ENCODE assay signal across 1 cellular context in the genomic region with DNA sequence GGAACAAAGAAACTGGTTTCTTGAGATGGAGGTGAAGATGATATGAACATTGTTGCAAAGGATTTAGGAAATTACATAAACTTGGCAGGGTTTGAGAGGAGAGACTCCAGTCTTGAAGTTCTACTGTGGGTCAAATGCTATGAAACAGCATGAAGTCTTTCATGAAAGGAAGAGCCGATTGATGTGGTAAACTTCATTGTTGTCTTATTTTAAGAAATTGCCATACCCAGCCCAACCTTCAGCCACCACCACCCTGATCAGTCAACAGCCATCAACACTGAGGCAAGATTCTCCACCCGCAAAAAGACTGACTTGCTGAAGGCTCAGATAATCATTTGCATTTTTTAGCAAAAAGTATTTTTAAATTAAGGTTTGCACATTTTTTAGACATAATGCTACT.
TF ChIP-seq lines count a peak whose summit lies in the region.

No MANE protein-coding gene starts in this region.

TF ChIP-seq in GM23338, 12 proteins besides CTCF, POLR2A, EP300 and RAD21:
- TF ChIP-seq, protein P1, sequence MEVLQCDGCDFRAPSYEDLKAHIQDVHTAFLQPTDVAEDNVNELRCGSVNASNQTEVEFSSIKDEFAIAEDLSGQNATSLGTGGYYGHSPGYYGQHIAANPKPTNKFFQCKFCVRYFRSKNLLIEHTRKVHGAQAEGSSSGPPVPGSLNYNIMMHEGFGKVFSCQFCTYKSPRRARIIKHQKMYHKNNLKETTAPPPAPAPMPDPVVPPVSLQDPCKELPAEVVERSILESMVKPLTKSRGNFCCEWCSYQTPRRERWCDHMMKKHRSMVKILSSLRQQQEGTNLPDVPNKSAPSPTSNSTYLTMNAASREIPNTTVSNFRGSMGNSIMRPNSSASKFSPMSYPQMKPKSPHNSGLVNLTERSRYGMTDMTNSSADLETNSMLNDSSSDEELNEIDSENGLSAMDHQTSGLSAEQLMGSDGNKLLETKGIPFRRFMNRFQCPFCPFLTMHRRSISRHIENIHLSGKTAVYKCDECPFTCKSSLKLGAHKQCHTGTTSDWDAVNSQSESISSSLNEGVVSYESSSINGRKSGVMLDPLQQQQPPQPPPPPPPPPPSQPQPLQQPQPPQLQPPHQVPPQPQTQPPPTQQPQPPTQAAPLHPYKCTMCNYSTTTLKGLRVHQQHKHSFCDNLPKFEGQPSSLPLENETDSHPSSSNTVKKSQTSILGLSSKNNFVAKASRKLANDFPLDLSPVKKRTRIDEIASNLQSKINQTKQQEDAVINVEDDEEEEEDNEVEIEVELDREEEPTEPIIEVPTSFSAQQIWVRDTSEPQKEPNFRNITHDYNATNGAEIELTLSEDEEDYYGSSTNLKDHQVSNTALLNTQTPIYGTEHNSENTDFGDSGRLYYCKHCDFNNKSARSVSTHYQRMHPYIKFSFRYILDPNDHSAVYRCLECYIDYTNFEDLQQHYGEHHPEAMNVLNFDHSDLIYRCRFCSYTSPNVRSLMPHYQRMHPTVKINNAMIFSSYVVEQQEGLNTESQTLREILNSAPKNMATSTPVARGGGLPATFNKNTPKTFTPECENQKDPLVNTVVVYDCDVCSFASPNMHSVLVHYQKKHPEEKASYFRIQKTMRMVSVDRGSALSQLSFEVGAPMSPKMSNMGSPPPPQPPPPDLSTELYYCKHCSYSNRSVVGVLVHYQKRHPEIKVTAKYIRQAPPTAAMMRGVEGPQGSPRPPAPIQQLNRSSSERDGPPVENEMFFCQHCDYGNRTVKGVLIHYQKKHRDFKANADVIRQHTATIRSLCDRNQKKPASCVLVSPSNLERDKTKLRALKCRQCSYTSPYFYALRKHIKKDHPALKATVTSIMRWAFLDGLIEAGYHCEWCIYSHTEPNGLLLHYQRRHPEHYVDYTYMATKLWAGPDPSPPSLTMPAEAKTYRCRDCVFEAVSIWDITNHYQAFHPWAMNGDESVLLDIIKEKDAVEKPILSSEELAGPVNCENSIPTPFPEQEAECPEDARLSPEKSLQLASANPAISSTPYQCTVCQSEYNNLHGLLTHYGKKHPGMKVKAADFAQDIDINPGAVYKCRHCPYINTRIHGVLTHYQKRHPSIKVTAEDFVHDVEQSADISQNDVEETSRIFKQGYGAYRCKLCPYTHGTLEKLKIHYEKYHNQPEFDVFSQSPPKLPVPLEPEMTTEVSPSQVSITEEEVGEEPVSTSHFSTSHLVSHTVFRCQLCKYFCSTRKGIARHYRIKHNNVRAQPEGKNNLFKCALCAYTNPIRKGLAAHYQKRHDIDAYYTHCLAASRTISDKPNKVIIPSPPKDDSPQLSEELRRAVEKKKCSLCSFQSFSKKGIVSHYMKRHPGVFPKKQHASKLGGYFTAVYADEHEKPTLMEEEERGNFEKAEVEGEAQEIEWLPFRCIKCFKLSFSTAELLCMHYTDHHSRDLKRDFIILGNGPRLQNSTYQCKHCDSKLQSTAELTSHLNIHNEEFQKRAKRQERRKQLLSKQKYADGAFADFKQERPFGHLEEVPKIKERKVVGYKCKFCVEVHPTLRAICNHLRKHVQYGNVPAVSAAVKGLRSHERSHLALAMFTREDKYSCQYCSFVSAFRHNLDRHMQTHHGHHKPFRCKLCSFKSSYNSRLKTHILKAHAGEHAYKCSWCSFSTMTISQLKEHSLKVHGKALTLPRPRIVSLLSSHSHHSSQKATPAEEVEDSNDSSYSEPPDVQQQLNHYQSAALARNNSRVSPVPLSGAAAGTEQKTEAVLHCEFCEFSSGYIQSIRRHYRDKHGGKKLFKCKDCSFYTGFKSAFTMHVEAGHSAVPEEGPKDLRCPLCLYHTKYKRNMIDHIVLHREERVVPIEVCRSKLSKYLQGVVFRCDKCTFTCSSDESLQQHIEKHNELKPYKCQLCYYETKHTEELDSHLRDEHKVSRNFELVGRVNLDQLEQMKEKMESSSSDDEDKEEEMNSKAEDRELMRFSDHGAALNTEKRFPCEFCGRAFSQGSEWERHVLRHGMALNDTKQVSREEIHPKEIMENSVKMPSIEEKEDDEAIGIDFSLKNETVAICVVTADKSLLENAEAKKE (CRISPR knock-in tag; IDR thresholded peaks at IDR 0.05) = no peak
- TF ChIP-seq STAT1 (IDR thresholded peaks at IDR 0.05; ENCODE audit: unreplicated experiment) (no peak), CREB1 (CRISPR knock-in tag; IDR thresholded peaks at IDR 0.05; ENCODE audit: low read depth) (no peak), POLR2AphosphoS5 (IDR thresholded peaks at IDR 0.05; ENCODE audit: low read depth) (no peak), ETS1 (IDR thresholded peaks at IDR 0.05) (no peak)
